ENCODE assay signal across 1 cellular context in the genomic region with DNA sequence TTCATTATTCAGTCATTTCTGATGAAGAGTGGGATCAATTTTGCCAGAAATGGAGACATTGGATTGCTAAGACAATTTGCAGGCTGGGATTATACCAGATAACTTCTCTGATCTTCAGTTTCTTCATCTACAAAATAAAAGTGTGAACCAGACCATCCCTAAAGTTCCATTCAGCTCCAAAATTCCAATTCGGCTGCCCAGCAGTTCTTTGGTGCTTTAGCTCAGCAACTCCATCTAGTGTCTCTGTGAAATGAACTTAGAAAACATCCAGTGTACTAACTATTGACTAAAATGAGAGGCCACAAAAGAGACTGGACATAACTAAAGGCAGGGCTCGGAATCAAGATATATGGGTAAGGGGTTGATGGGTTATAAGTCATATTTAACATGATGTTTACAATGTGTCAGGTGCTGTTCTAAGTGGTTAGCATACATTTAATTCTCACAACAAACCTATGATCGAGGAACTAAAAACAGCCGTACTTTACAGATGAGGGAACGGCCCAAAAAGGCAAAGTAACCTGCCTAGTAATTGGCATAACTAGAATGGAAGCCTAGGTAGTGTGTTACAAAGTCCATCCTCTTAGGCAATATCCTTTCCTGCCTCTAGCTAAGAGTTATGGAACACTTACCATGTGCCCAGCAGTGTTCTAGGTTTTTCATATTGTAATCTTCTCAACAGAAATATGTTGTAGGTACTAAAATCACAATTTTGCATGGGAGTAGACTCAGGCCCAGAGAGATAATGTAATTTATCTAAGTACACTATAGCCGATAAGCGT.
TF ChIP-seq lines count a peak whose summit lies in the region.

No MANE protein-coding gene starts in this region.

TF ChIP-seq in GM23338, 12 proteins besides CTCF, POLR2A, EP300 and RAD21 (continued from another document):
- TF ChIP-seq, protein P1, sequence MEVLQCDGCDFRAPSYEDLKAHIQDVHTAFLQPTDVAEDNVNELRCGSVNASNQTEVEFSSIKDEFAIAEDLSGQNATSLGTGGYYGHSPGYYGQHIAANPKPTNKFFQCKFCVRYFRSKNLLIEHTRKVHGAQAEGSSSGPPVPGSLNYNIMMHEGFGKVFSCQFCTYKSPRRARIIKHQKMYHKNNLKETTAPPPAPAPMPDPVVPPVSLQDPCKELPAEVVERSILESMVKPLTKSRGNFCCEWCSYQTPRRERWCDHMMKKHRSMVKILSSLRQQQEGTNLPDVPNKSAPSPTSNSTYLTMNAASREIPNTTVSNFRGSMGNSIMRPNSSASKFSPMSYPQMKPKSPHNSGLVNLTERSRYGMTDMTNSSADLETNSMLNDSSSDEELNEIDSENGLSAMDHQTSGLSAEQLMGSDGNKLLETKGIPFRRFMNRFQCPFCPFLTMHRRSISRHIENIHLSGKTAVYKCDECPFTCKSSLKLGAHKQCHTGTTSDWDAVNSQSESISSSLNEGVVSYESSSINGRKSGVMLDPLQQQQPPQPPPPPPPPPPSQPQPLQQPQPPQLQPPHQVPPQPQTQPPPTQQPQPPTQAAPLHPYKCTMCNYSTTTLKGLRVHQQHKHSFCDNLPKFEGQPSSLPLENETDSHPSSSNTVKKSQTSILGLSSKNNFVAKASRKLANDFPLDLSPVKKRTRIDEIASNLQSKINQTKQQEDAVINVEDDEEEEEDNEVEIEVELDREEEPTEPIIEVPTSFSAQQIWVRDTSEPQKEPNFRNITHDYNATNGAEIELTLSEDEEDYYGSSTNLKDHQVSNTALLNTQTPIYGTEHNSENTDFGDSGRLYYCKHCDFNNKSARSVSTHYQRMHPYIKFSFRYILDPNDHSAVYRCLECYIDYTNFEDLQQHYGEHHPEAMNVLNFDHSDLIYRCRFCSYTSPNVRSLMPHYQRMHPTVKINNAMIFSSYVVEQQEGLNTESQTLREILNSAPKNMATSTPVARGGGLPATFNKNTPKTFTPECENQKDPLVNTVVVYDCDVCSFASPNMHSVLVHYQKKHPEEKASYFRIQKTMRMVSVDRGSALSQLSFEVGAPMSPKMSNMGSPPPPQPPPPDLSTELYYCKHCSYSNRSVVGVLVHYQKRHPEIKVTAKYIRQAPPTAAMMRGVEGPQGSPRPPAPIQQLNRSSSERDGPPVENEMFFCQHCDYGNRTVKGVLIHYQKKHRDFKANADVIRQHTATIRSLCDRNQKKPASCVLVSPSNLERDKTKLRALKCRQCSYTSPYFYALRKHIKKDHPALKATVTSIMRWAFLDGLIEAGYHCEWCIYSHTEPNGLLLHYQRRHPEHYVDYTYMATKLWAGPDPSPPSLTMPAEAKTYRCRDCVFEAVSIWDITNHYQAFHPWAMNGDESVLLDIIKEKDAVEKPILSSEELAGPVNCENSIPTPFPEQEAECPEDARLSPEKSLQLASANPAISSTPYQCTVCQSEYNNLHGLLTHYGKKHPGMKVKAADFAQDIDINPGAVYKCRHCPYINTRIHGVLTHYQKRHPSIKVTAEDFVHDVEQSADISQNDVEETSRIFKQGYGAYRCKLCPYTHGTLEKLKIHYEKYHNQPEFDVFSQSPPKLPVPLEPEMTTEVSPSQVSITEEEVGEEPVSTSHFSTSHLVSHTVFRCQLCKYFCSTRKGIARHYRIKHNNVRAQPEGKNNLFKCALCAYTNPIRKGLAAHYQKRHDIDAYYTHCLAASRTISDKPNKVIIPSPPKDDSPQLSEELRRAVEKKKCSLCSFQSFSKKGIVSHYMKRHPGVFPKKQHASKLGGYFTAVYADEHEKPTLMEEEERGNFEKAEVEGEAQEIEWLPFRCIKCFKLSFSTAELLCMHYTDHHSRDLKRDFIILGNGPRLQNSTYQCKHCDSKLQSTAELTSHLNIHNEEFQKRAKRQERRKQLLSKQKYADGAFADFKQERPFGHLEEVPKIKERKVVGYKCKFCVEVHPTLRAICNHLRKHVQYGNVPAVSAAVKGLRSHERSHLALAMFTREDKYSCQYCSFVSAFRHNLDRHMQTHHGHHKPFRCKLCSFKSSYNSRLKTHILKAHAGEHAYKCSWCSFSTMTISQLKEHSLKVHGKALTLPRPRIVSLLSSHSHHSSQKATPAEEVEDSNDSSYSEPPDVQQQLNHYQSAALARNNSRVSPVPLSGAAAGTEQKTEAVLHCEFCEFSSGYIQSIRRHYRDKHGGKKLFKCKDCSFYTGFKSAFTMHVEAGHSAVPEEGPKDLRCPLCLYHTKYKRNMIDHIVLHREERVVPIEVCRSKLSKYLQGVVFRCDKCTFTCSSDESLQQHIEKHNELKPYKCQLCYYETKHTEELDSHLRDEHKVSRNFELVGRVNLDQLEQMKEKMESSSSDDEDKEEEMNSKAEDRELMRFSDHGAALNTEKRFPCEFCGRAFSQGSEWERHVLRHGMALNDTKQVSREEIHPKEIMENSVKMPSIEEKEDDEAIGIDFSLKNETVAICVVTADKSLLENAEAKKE (CRISPR knock-in tag; IDR thresholded peaks at IDR 0.05) = no peak
- TF ChIP-seq, protein P2, sequence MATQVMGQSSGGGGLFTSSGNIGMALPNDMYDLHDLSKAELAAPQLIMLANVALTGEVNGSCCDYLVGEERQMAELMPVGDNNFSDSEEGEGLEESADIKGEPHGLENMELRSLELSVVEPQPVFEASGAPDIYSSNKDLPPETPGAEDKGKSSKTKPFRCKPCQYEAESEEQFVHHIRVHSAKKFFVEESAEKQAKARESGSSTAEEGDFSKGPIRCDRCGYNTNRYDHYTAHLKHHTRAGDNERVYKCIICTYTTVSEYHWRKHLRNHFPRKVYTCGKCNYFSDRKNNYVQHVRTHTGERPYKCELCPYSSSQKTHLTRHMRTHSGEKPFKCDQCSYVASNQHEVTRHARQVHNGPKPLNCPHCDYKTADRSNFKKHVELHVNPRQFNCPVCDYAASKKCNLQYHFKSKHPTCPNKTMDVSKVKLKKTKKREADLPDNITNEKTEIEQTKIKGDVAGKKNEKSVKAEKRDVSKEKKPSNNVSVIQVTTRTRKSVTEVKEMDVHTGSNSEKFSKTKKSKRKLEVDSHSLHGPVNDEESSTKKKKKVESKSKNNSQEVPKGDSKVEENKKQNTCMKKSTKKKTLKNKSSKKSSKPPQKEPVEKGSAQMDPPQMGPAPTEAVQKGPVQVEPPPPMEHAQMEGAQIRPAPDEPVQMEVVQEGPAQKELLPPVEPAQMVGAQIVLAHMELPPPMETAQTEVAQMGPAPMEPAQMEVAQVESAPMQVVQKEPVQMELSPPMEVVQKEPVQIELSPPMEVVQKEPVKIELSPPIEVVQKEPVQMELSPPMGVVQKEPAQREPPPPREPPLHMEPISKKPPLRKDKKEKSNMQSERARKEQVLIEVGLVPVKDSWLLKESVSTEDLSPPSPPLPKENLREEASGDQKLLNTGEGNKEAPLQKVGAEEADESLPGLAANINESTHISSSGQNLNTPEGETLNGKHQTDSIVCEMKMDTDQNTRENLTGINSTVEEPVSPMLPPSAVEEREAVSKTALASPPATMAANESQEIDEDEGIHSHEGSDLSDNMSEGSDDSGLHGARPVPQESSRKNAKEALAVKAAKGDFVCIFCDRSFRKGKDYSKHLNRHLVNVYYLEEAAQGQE (IDR thresholded peaks at IDR 0.05; ENCODE audit: unreplicated experiment) = no peak
